ENCODE assay signal across 8 cellular contexts in genomic region chr2:26347286-26347865, GRCh38. TPM values are rescaled to one million over a fixed set of nuclear protein-coding genes. Genes with fewer than 3 reads are reported as not detected.
DNase-seq lines count a peak whose midpoint lies in the region; ATAC-seq lines count a peak whose summit lies in the region.

No MANE protein-coding gene starts in this region.

- H3K27me3 Mint-ChIP-seq in activated CD4-positive, alpha-beta T cell treated with anti-CD3 and anti-CD28 coated beads for 36 hours = no peaks in the 10 kb centered on the region
- H3K27me3 Mint-ChIP-seq in activated T-helper 17 cell treated with anti-CD3 and anti-CD28 coated beads, Interleukin-2, amount 50 U/mL, for 72 hours = no peaks in the 10 kb centered on the region

- POLR2A ChIA-PET in activated CD4-positive, alpha-beta T cell treated with anti-CD3 and anti-CD28 coated beads for 36 hours (lab: Charles Lee) = interaction anchor here (0.6 to 3.1 kb wide), 4 partner anchors 9 to 553 kb away, joined by 3 to 23 read pairs (median 11); partner anchors contain the start of genes HADHA and HADHB

- DNase-seq in activated CD4-positive, alpha-beta T cell treated with anti-CD3 and anti-CD28 coated beads for 36 hours = no peak
- no peak for DNase-seq in activated CD4-positive, alpha-beta T cell treated with anti-CD3 and anti-CD28 coated beads, Interleukin-2, amount 50 U/mL, for 48 hours
- DNase-seq in NOMO-1 (lab: John Stamatoyannopoulos, UW; ENCODE audit: unreplicated experiment in 2 of 2) (no peak), OCI-M2 (lab: John Stamatoyannopoulos, UW; ENCODE audit: unreplicated experiment) (no peak), inferior parietal cortex (ENCODE audit: extremely low spot score) (no peak)

- no peaks in the 10 kb centered on the region for H3K9me3 Mint-ChIP-seq in activated CD4-positive, alpha-beta T cell treated with anti-CD3 and anti-CD28 coated beads for 36 hours (ENCODE audit: low read depth)
- no peaks in the 10 kb centered on the region for H3K9me3 Mint-ChIP-seq in activated T-helper 17 cell treated with anti-CD3 and anti-CD28 coated beads, Interleukin-2, amount 50 U/mL, for 72 hours

- H3K27ac ChIP-seq in stomach smooth muscle (ENCODE audit: low read length) = peak overlapping the region; percentile 68

- H3K27ac Mint-ChIP-seq in activated CD4-positive, alpha-beta T cell treated with anti-CD3 and anti-CD28 coated beads for 36 hours = peak overlapping the region; percentile 90
- peak overlapping the region; percentile 99 for H3K27ac Mint-ChIP-seq in activated T-helper 17 cell treated with anti-CD3 and anti-CD28 coated beads, Interleukin-2, amount 50 U/mL, for 72 hours

- H3K4me1 Mint-ChIP-seq in activated CD4-positive, alpha-beta T cell treated with anti-CD3 and anti-CD28 coated beads for 36 hours = peaks cover 50% of the 10 kb centered on the region
- H3K4me1 Mint-ChIP-seq in activated T-helper 17 cell treated with anti-CD3 and anti-CD28 coated beads, Interleukin-2, amount 50 U/mL, for 72 hours = peaks cover 15% of the 10 kb centered on the region

- intact Hi-C loops in activated CD4-positive, alpha-beta T cell treated with anti-CD3 and anti-CD28 coated beads for 36 hours (cut with DNase I, micrococcal nuclease) = loop anchor here (2.0 to 5.0 kb wide), 11 partner anchors 43 to 1009 kb away; partner anchors contain the start of genes AGBL5 (in 1 of the 2), CAD (in 1 of the 2), CENPA (in 1 of the 2) and GAREM2 (in 1 of the 2)

- peaks cover 29% of the 10 kb centered on the region for H3K36me3 Mint-ChIP-seq in activated CD4-positive, alpha-beta T cell treated with anti-CD3 and anti-CD28 coated beads for 36 hours (ENCODE audit: low read depth)
- peaks cover 51% of the 10 kb centered on the region for H3K36me3 Mint-ChIP-seq in activated T-helper 17 cell treated with anti-CD3 and anti-CD28 coated beads, Interleukin-2, amount 50 U/mL, for 72 hours (ENCODE audit: low read depth)

- CTCF ChIA-PET in activated CD4-positive, alpha-beta T cell treated with anti-CD3 and anti-CD28 coated beads for 36 hours (lab: Charles Lee) = interaction anchor here (0.6 to 1.7 kb wide), 2 partner anchors 7 to 163 kb away, joined by 3 to 4 read pairs; no protein-coding TSS in a partner anchor

- H3K4me3 ChIP-seq in iPS-15b (ENCODE audit: low read depth, low read length) (peak overlapping the region; percentile 86), stomach smooth muscle (ENCODE audit: low read length in 2 of 2) (peak overlapping the region; percentile 96 to 97)

- H3K9me3 ChIP-seq in iPS-15b (ENCODE audit: control insufficient read depth, insufficient read depth, low read length) (no peaks in the 10 kb centered on the region), stomach smooth muscle (ENCODE audit: control insufficient read depth in 2 of 2, low read length in 2 of 2) (no peaks in the 10 kb centered on the region)

- H3K36me3 ChIP-seq in iPS-15b (ENCODE audit: control insufficient read depth, insufficient read depth, low read length) = no peaks in the 10 kb centered on the region
- no peaks in the 10 kb centered on the region for H3K36me3 ChIP-seq in stomach smooth muscle (ENCODE audit: control insufficient read depth in 2 of 2, insufficient read depth in 2 of 2, low read length in 2 of 2)

- ATAC-seq in activated CD4-positive, alpha-beta T cell treated with anti-CD3 and anti-CD28 coated beads for 36 hours = no peak
- ATAC-seq in activated T-helper 17 cell treated with anti-CD3 and anti-CD28 coated beads, Interleukin-2, amount 50 U/mL, for 72 hours (replicated peaks) = no peak

- peak overlapping the region; percentile 91 for H3K4me3 Mint-ChIP-seq in activated CD4-positive, alpha-beta T cell treated with anti-CD3 and anti-CD28 coated beads for 36 hours
- H3K4me3 Mint-ChIP-seq in activated T-helper 17 cell treated with anti-CD3 and anti-CD28 coated beads, Interleukin-2, amount 50 U/mL, for 72 hours = peak overlapping the region; percentile 93

- H3K27me3 ChIP-seq in iPS-15b (ENCODE audit: control insufficient read depth, insufficient read depth, low read length) (no peaks in the 10 kb centered on the region), stomach smooth muscle (ENCODE audit: control insufficient read depth in 1 of 2, insufficient read depth in 2 of 2, low read length in 2 of 2) (no peaks in the 10 kb centered on the region)

- no peak overlapping the region for H3K9ac ChIP-seq in iPS-15b (ENCODE audit: low read depth, low read length)
- peak overlapping the region; percentile 76 to 92 for H3K9ac ChIP-seq in stomach smooth muscle (ENCODE audit: low read length in 2 of 2)

- H3K4me1 ChIP-seq in iPS-15b (ENCODE audit: control insufficient read depth, insufficient read depth, low read length) (peaks cover 3% of the 10 kb centered on the region), stomach smooth muscle (ENCODE audit: control insufficient read depth, insufficient read depth, low read length) (peaks cover 9% of the 10 kb centered on the region)

RNA-seq across cellular contexts. Expression of gene ADGRF3, which starts 0.8 kb away (rescaled TPM):
- total RNA-seq in activated CD4-positive, alpha-beta T cell treated with anti-CD3 and anti-CD28 coated beads for 36 hours = 1 to 10 TPM; 3.1 to 4.1 TPM
- total RNA-seq in activated T-helper 17 cell treated with anti-CD3 and anti-CD28 coated beads, Interleukin-2, amount 50 U/mL, for 72 hours = 1 to 10 TPM; 1.4 to 3.0 TPM

RNA-seq across cellular contexts. Expression of gene SELENOI, which starts 1.4 kb away (rescaled TPM):
- total RNA-seq in activated CD4-positive, alpha-beta T cell treated with anti-CD3 and anti-CD28 coated beads for 36 hours = 10 to 100 TPM; 26.5 to 42.3 TPM
- total RNA-seq in activated T-helper 17 cell treated with anti-CD3 and anti-CD28 coated beads, Interleukin-2, amount 50 U/mL, for 72 hours = 10 to 100 TPM; 21.0 to 44.5 TPM

RNA-seq across cellular contexts. Expression of gene DRC1, which starts 54.3 kb away (rescaled TPM):
- total RNA-seq in activated CD4-positive, alpha-beta T cell treated with anti-CD3 and anti-CD28 coated beads for 36 hours = not detected
- total RNA-seq in activated T-helper 17 cell treated with anti-CD3 and anti-CD28 coated beads, Interleukin-2, amount 50 U/mL, for 72 hours = not detected
